In the genomic region with DNA sequence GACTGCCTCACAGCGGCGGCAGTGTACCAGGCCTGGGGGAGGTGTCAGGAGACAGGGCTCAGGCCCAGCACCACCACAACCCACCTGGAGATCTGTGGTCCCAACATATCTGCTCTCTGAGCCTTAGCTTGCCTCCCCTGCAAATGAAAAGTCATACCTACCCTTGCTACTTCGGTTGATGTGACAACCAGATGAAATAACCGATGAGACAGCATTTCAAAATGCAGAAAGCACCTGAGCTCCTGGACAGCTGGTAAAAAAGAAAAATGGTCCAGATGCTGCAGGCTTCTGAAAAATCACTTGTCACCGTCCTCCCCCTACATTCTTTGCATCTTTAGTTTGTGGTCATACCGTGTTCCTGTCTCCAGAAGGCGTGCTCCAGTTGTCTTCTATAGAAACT, we compare ENCODE assay signal across 22 cellular contexts.
"Had no signal": no experiment of that assay in that cellular context is flagged by ENCODE, and none has a peak within 500 bp of the region (broad histone marks: within the 10 kb centered on the region; RNA-seq: fewer than 3 reads in every experiment).

No MANE protein-coding gene starts in this region.

- H3K27me3 ChIP-seq: colonic mucosa, right lobe of liver, testis had no signal

- H3K4me3 Mint-ChIP-seq: naive B cell; nephron; stimulated activated effector memory CD8-positive, alpha-beta T cell treated with anti-CD3 and anti-CD28 coated beads, Interleukin-12 subunit alpha, Interleukin-12 subunit beta, amount 100 ng/mL, for 72 hours; stimulated activated naive CD8-positive, alpha-beta T cell treated with anti-CD3 and anti-CD28 coated beads, Interleukin-15, Interleukin-2, amounts not matched to agents 100 ng/mL and 50 ng/mL, for 24 hours had no signal

- H3K9ac ChIP-seq: parathyroid adenoma had no signal

- H3K9me3 ChIP-seq: colonic mucosa, psoas muscle, right lobe of liver, testis, tibial nerve had no signal

- H3K27ac Mint-ChIP-seq: naive B cell; nephron; stimulated activated effector memory CD8-positive, alpha-beta T cell treated with anti-CD3 and anti-CD28 coated beads, Interleukin-12 subunit alpha, Interleukin-12 subunit beta, amount 100 ng/mL, for 72 hours; stimulated activated naive CD8-positive, alpha-beta T cell treated with anti-CD3 and anti-CD28 coated beads, Interleukin-15, Interleukin-2, amounts not matched to agents 100 ng/mL and 50 ng/mL, for 24 hours had no signal

- H3K27ac ChIP-seq: colonic mucosa, hepatocyte, parathyroid adenoma, psoas muscle, testis, tibial nerve had no signal

- H3K4me2 ChIP-seq: hepatocyte had no signal

- H3K36me3 Mint-ChIP-seq: naive B cell; stimulated activated effector memory CD8-positive, alpha-beta T cell treated with anti-CD3 and anti-CD28 coated beads, Interleukin-12 subunit alpha, Interleukin-12 subunit beta, amount 100 ng/mL, for 72 hours had no signal

- H2AFZ ChIP-seq: hepatocyte, parathyroid adenoma had no signal

- H3K79me2 ChIP-seq: hepatocyte, parathyroid adenoma had no signal

- H3K4me3 ChIP-seq: colonic mucosa, hepatocyte, lung, psoas muscle, right lobe of liver, testis, tibial nerve had no signal

- H3K36me3 ChIP-seq: colonic mucosa, right lobe of liver, tibial nerve had no signal

- ATAC-seq: left colon; left ventricle myocardium superior; psoas muscle; stimulated activated effector memory CD8-positive, alpha-beta T cell treated with anti-CD3 and anti-CD28 coated beads, Interleukin-12 subunit alpha, Interleukin-12 subunit beta, amount 100 ng/mL, for 72 hours had no signal

- H3K9me3 Mint-ChIP-seq: nephron; stimulated activated effector memory CD8-positive, alpha-beta T cell treated with anti-CD3 and anti-CD28 coated beads, Interleukin-12 subunit alpha, Interleukin-12 subunit beta, amount 100 ng/mL, for 72 hours had no signal

- DNase-seq: colonic mucosa; dermis blood vessel endothelial cell; foreskin melanocyte; head of caudate nucleus; left colon; left ventricle myocardium superior; mesendoderm; naive B cell; occipital lobe; psoas muscle; retina; stimulated activated CD4-positive, alpha-beta T cell treated with anti-CD3 and anti-CD28 coated beads, Interleukin-4, amount 100 ng/mL, for 1 hour; stimulated activated CD8-positive, alpha-beta memory T cell treated with anti-CD3 and anti-CD28 coated beads, Interleukin-4, amount 100 ng/mL, for 48 hours; testis had no signal

- H3K4me1 ChIP-seq: colonic mucosa, parathyroid adenoma, psoas muscle, testis had no signal
